1 cellular context compared by ENCODE assay signal in genomic region chr17:412211-413015, GRCh38.
TF ChIP-seq lines count a peak whose summit lies in the region.

No MANE protein-coding gene starts in this region.

TF ChIP-seq in H1, 55 proteins besides CTCF, POLR2A, EP300 and RAD21:
- no peak for TF ChIP-seq BCL11A (IDR thresholded peaks at IDR 0.05; ENCODE audit: low read depth in 2 of 2, low read length in 2 of 2)
- no peak for TF ChIP-seq POLR2AphosphoS5 (IDR thresholded peaks at IDR 0.05; ENCODE audit: low read depth, low read length)
- TF ChIP-seq HDAC6 (IDR thresholded peaks at IDR 0.05; ENCODE audit: low read depth, low read length) = no peak
- TF ChIP-seq YY1 (IDR thresholded peaks at IDR 0.05; ENCODE audit: low read depth, low read length) = no peak
- no peak for TF ChIP-seq E2F6 (IDR thresholded peaks at IDR 0.05)
- no peak for TF ChIP-seq MAX (IDR thresholded peaks at IDR 0.05)
- TF ChIP-seq CBX8 (IDR thresholded peaks at IDR 0.05; ENCODE audit: borderline replicate concordance, low read depth, low read length) = no peak
- TF ChIP-seq POU5F1 (IDR thresholded peaks at IDR 0.05; ENCODE audit: low read depth, low read length) = no peak
- TF ChIP-seq EZH2 (IDR thresholded peaks at IDR 0.05; ENCODE audit: low read depth, low read length, severe bottlenecking) = no peak
- TF ChIP-seq TCF12 (IDR thresholded peaks at IDR 0.05; ENCODE audit: low read depth, low read length) = no peak
- TF ChIP-seq ZNF274 (IDR thresholded peaks at IDR 0.05; ENCODE audit: borderline replicate concordance, extremely low read depth, low read length) = no peak
- no peak for TF ChIP-seq KDM4A (IDR thresholded peaks at IDR 0.05; ENCODE audit: low read depth, low read length, severe bottlenecking)
- TF ChIP-seq RXRA (IDR thresholded peaks at IDR 0.05; ENCODE audit: insufficient read depth, low read depth, low read length) = no peak
- no peak for TF ChIP-seq CEBPB (IDR thresholded peaks at IDR 0.05; ENCODE audit: low read depth, low read length)
- no peak for TF ChIP-seq MAFK (IDR thresholded peaks at IDR 0.05; ENCODE audit: low read depth, low read length)
